Comparison of ENCODE assay signal across 18 cellular contexts in genomic region chr20:24956001-24956761, GRCh38. TPM values are rescaled to one million over a fixed set of nuclear protein-coding genes. Genes with fewer than 3 reads are reported as not detected.
DNase-seq lines count a peak whose midpoint lies in the region; ATAC-seq and TF ChIP-seq lines count a peak whose summit lies in the region.
"Had no signal": no experiment of that assay in that cellular context is flagged by ENCODE, and none has a peak within 500 bp of the region (broad histone marks: within the 10 kb centered on the region; RNA-seq: fewer than 3 reads in every experiment).

No MANE protein-coding gene starts in this region.

- H3K27me3 ChIP-seq in neutrophil (no peaks in the 10 kb centered on the region), SJCRH30 (no peaks in the 10 kb centered on the region)
- H3K27me3 ChIP-seq: body of pancreas, upper lobe of left lung had no signal

- intact Hi-C loops in activated CD4-positive, alpha-beta T cell treated with anti-CD3 and anti-CD28 coated beads for 36 hours (cut with DNase I, micrococcal nuclease), result no loop called here

- H3K36me3 ChIP-seq in HEK293 (ENCODE audit: control insufficient read depth in 2 of 2, insufficient read depth in 1 of 2, low read length in 2 of 2), result peaks cover 0 to 31% of the 10 kb centered on the region in 2 experiments; a peak in 1 of 3 replicates
- peaks cover 76% of the 10 kb centered on the region for H3K36me3 ChIP-seq in neutrophil
- H3K36me3 ChIP-seq in SJCRH30, result peaks cover 8% of the 10 kb centered on the region
- H3K36me3 ChIP-seq: prostate gland had no signal

- CTCF ChIA-PET in activated CD4-positive, alpha-beta T cell treated with anti-CD3 and anti-CD28 coated beads for 36 hours (lab: Charles Lee), result no interaction called here
- CTCF ChIA-PET in HEK293 (lab: Yijun Ruan, JAX), result no interaction called here

- H3K27me3 Mint-ChIP-seq in activated CD4-positive, alpha-beta T cell treated with anti-CD3 and anti-CD28 coated beads for 36 hours, result no peaks in the 10 kb centered on the region
- H3K27me3 Mint-ChIP-seq in central memory CD8-positive, alpha-beta T cell, result no peaks in the 10 kb centered on the region

- peaks cover 12% of the 10 kb centered on the region for H3K36me3 Mint-ChIP-seq in activated CD4-positive, alpha-beta T cell treated with anti-CD3 and anti-CD28 coated beads for 36 hours (ENCODE audit: low read depth)
- peaks cover 85% of the 10 kb centered on the region for H3K36me3 Mint-ChIP-seq in central memory CD8-positive, alpha-beta T cell (ENCODE audit: insufficient read depth)

- H3K4me3 ChIP-seq in HEK293 (ENCODE audit: low read depth, low read length) (no peak overlapping the region), neutrophil (ENCODE audit: low read depth in 1 of 2, low read length in 1 of 2) (no peak overlapping the region), SJCRH30 (no peak overlapping the region)
- H3K4me3 ChIP-seq: body of pancreas, prostate gland, SK-N-MC, upper lobe of left lung had no signal

- DNase-seq in activated CD4-positive, alpha-beta T cell treated with anti-CD3 and anti-CD28 coated beads for 36 hours, result no peak
- DNase-seq in activated CD4-positive, alpha-beta T cell treated with anti-CD3 and anti-CD28 coated beads for 4 hours, result no peak
- DNase-seq in central memory CD8-positive, alpha-beta T cell (ENCODE audit: low spot score in 2 of 2), result no peak
- DNase-seq in HK-2 (ENCODE audit: unreplicated experiment) (no peak), NAMALWA (ENCODE audit: low spot score) (no peak), SJCRH30 (no peak)
- DNase-seq: activated gamma-delta T cell, NCI-H1105 treated with DMSO at 0.1 percent for 48 hours, NCI-H774, upper lobe of left lung had no signal

- no peak overlapping the region for H3K4me3 Mint-ChIP-seq in activated CD4-positive, alpha-beta T cell treated with anti-CD3 and anti-CD28 coated beads for 36 hours
- peak overlapping the region; percentile 65 for H3K4me3 Mint-ChIP-seq in central memory CD8-positive, alpha-beta T cell

- no peak for ATAC-seq in activated CD4-positive, alpha-beta T cell treated with anti-CD3 and anti-CD28 coated beads for 36 hours
- no peak for ATAC-seq in central memory CD8-positive, alpha-beta T cell (replicated peaks; ENCODE audit: extremely low read depth, poor library complexity, severe bottlenecking)
- ATAC-seq: body of pancreas had no signal

- no peaks in the 10 kb centered on the region for H3K9me3 Mint-ChIP-seq in activated CD4-positive, alpha-beta T cell treated with anti-CD3 and anti-CD28 coated beads for 36 hours (ENCODE audit: low read depth)
- no peaks in the 10 kb centered on the region for H3K9me3 Mint-ChIP-seq in central memory CD8-positive, alpha-beta T cell

- H3K9me3 ChIP-seq in HEK293 (ENCODE audit: control insufficient read depth, insufficient read depth, low read depth, low read length) (no peaks in the 10 kb centered on the region), neutrophil (no peaks in the 10 kb centered on the region), SJCRH30 (replicated peaks) (no peaks in the 10 kb centered on the region)
- H3K9me3 ChIP-seq: body of pancreas, prostate gland, upper lobe of left lung had no signal

- no peaks in the 10 kb centered on the region for H3K4me1 ChIP-seq in HEK293 (ENCODE audit: control insufficient read depth, insufficient read depth, low read length)
- peaks cover 32 to 50% of the 10 kb centered on the region in 2 experiments for H3K4me1 ChIP-seq in neutrophil (ENCODE audit: control insufficient read depth in 1 of 2, insufficient read depth in 1 of 2, low read depth in 1 of 2, low read length in 1 of 2)
- no peaks in the 10 kb centered on the region for H3K4me1 ChIP-seq in SJCRH30
- H3K4me1 ChIP-seq: prostate gland had no signal

- POLR2A ChIA-PET in activated CD4-positive, alpha-beta T cell treated with anti-CD3 and anti-CD28 coated beads for 36 hours (lab: Charles Lee), result no interaction called here
- POLR2A ChIA-PET in HEK293 (lab: Yijun Ruan, JAX), result no interaction called here

- H3K27ac Mint-ChIP-seq in activated CD4-positive, alpha-beta T cell treated with anti-CD3 and anti-CD28 coated beads for 36 hours, result peak overlapping the region; percentile 65
- peak overlapping the region; percentile 96 for H3K27ac Mint-ChIP-seq in central memory CD8-positive, alpha-beta T cell (ENCODE audit: low read depth)

- TF ChIP-seq CTCF in HEK293 (tag by site-specific recombination; IDR thresholded peaks at IDR 0.05), result no peak
- TF ChIP-seq CTCF in neutrophil (IDR thresholded peaks at IDR 0.05), result no peak

- no peak overlapping the region for H3K27ac ChIP-seq in HEK293 (ENCODE audit: extremely low read depth, low read depth, low read length)
- H3K27ac ChIP-seq in neutrophil, result peak overlapping the region; percentile 64
- H3K27ac ChIP-seq in SJCRH30, result no peak overlapping the region
- H3K27ac ChIP-seq: body of pancreas, KMS-11, prostate gland, SK-N-MC had no signal

- peaks cover 17% of the 10 kb centered on the region for H3K4me1 Mint-ChIP-seq in activated CD4-positive, alpha-beta T cell treated with anti-CD3 and anti-CD28 coated beads for 36 hours
- H3K4me1 Mint-ChIP-seq in central memory CD8-positive, alpha-beta T cell, result peaks cover 76% of the 10 kb centered on the region

TF ChIP-seq in HEK293, 187 proteins besides CTCF, POLR2A, EP300 and RAD21:
- TF ChIP-seq GLIS2 (tag by site-specific recombination; IDR thresholded peaks at IDR 0.05) (peak; percentile 27; the same call in 1 of the 2 replicates), MYNN (tag by site-specific recombination; IDR thresholded peaks at IDR 0.05; ENCODE audit: borderline replicate concordance) (no peak)

RNA-seq across cellular contexts. Expression of gene CST7, which starts 7.1 kb away (rescaled TPM):
- 10 to 100 TPM; 10.7 to 14.0 TPM for total RNA-seq in activated CD4-positive, alpha-beta T cell treated with anti-CD3 and anti-CD28 coated beads for 36 hours
- total RNA-seq in SJCRH30 (2014; rRNA removed; shearing (Covaris generic)), result not detected in 2 replicates
- total RNA-seq: A172, epithelial cell of proximal tubule had no signal

RNA-seq across cellular contexts. Expression of gene APMAP, which starts 36.4 kb away (rescaled TPM):
- 10 to 100 TPM; 26.8 to 34.0 TPM for total RNA-seq in activated CD4-positive, alpha-beta T cell treated with anti-CD3 and anti-CD28 coated beads for 36 hours
- total RNA-seq in SJCRH30 (2014; rRNA removed; shearing (Covaris generic)), result 103 and 107 TPM in 2 replicates

Comparison
In these comparisons a context has a peak if more than half of its experiments do, and no peak if none do; other contexts are left out.
1. RNA of gene CST7, which starts 7.1 kb away (total RNA-seq): 10.7 to 14.0 TPM in activated CD4-positive, alpha-beta T cell treated with anti-CD3 and anti-CD28 coated beads for 36 hours; not detected in SJCRH30; every median in the first group is over 10 times any median in the second.